17 cellular contexts compared by ENCODE assay signal in the genomic region with DNA sequence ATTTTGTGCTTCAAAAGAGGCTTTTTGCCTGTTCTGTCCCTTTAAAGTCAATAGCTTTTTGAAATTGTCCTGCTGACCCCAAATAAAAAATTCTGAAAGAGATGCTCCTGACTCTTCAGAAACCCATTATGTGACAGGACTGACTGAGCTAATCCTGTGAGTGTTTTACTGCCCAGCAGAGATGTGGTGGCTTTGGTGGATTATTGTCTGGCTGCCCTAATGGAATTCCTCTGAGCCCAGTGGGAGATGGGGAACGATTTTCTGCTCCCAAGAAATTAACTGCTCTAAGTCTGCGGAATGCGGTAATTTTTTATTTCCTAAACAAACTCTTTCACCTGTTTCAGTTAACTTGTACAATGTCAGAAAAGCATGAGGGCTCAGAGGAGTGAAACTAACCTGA.
DNase-seq lines count a peak whose midpoint lies in the region; FAIRE-seq and TF ChIP-seq lines count a peak whose summit lies in the region.
"Had no signal": no experiment of that assay in that cellular context is flagged by ENCODE, and none has a peak within 500 bp of the region (broad histone marks: within the 10 kb centered on the region; RNA-seq: fewer than 3 reads in every experiment).

No MANE protein-coding gene starts in this region.

- DNase-seq in NCI-H82 treated with DMSO at 0.1 percent for 48 hours (lab: John Stamatoyannopoulos, UW; ENCODE audit: unreplicated experiment) = peak; percentile 38
- DNase-seq in WERI-Rb-1 = peak; percentile 32
- no peak for DNase-seq in activated CD4-positive, alpha-beta T cell treated with anti-CD3 and anti-CD28 coated beads for 48 hours
- DNase-seq in activated CD4-positive, alpha-beta T cell treated with anti-CD3 and anti-CD28 coated beads for 1 hour = no peak
- DNase-seq in stimulated activated naive CD4-positive, alpha-beta T cell (lab: John Stamatoyannopoulos, UW) = no peak
- no peak for DNase-seq in RCC 7860 (ENCODE audit: low spot score)
- DNase-seq: AML-193; Caco-2; CD8-positive, alpha-beta memory T cell; DMS53; GF-D8; GOT3; H9 had no signal

- H3K4me1 ChIP-seq in neuron (ENCODE audit: insufficient read depth, low read length) = peaks cover 11% of the 10 kb centered on the region
- H3K4me1 ChIP-seq: BLaER1, Caco-2 had no signal

- H3K36me3 ChIP-seq in WERI-Rb-1 = no peaks in the 10 kb centered on the region
- no peaks in the 10 kb centered on the region for H3K36me3 ChIP-seq in neuron (ENCODE audit: insufficient read depth, low read length)
- H3K36me3 ChIP-seq: BLaER1 had no signal

- H3K27me3 ChIP-seq in WERI-Rb-1 (ENCODE audit: insufficient read depth, low read depth, severe bottlenecking) = no peaks in the 10 kb centered on the region
- no peaks in the 10 kb centered on the region for H3K27me3 ChIP-seq in neuron (ENCODE audit: insufficient read depth, low read length)
- H3K27me3 ChIP-seq: BLaER1 had no signal

- H3K4me3 ChIP-seq in WERI-Rb-1 (ENCODE audit: low read depth, low read length) (no peak overlapping the region), neuron (ENCODE audit: low read length) (no peak overlapping the region)
- H3K4me3 ChIP-seq: BLaER1 had no signal

- H2AFZ ChIP-seq in neuron (ENCODE audit: low read depth, low read length) = peak overlapping the region; percentile 44

- H3K9me3 ChIP-seq in WERI-Rb-1 (ENCODE audit: severe bottlenecking) (no peaks in the 10 kb centered on the region), neuron (ENCODE audit: low read length) (no peaks in the 10 kb centered on the region)
- H3K9me3 ChIP-seq: BLaER1, Caco-2 had no signal

- TF ChIP-seq CTCF in WERI-Rb-1 (IDR thresholded peaks at IDR 0.05; ENCODE audit: low read depth, low read length) = no peak

- H3K27ac ChIP-seq in WERI-Rb-1 = no peak overlapping the region
- H3K27ac ChIP-seq: BLaER1 had no signal

- FAIRE-seq in RCC 7860 (lab: Jason Lieb, UNC) = no peak
- FAIRE-seq: A204.1, GM19239 had no signal

Comparison
In these comparisons a context has a peak if more than half of its experiments do, and no peak if none do; other contexts are left out.
1. DNase-seq: peak in NCI-H82 treated with DMSO at 0.1 percent for 48 hours (single experiment) and WERI-Rb-1 (single experiment); none in activated CD4-positive, alpha-beta T cell treated with anti-CD3 and anti-CD28 coated beads for 48 hours (single experiment), activated CD4-positive, alpha-beta T cell treated with anti-CD3 and anti-CD28 coated beads for 1 hour (single experiment), stimulated activated naive CD4-positive, alpha-beta T cell (0 of 6) and RCC 7860 (single experiment).